ENCODE assay signal across 8 cellular contexts in genomic region chr1:220803401-220804201, GRCh38. TPM values are rescaled to one million over a fixed set of nuclear protein-coding genes. Genes with fewer than 3 reads are reported as not detected.
DNase-seq lines count a peak whose midpoint lies in the region; ATAC-seq and TF ChIP-seq lines count a peak whose summit lies in the region.

No MANE protein-coding gene starts in this region.

- no peak overlapping the region for H3K4me3 Mint-ChIP-seq in glutamatergic neuron (ENCODE audit: unreplicated experiment)

- peak; percentile 74 for TF ChIP-seq CTCF in BE2C (IDR thresholded peaks at IDR 0.05; ENCODE audit: low read depth, low read length)
- TF ChIP-seq CTCF in VCaP (conservative IDR thresholded peaks at IDR 0.05): peak; percentile 84
- peak; percentile 88 for TF ChIP-seq CTCF in glutamatergic neuron (IDR thresholded peaks at IDR 0.05; ENCODE audit: partially characterized antibody, unreplicated experiment)

- H3K27ac Mint-ChIP-seq in glutamatergic neuron (ENCODE audit: unreplicated experiment): no peak overlapping the region

- DNase-seq in BE2C (no peak), Kasumi-1 (lab: John Stamatoyannopoulos, UW) (peak; percentile 39 to 59), glutamatergic neuron (no peak), retina (peak; percentile 58), cortex of kidney (lab: John Stamatoyannopoulos, UW) (no peak)

- H3K27me3 ChIP-seq in BE2C: no peaks in the 10 kb centered on the region

- H3K9me3 Mint-ChIP-seq in glutamatergic neuron (ENCODE audit: unreplicated experiment): no peaks in the 10 kb centered on the region

- no peaks in the 10 kb centered on the region for H3K36me3 Mint-ChIP-seq in glutamatergic neuron (ENCODE audit: unreplicated experiment)

- no peak overlapping the region for H3K4me3 ChIP-seq in BE2C (ENCODE audit: low read depth, low read length)

- H3K36me3 ChIP-seq in BE2C: no peaks in the 10 kb centered on the region

- no peaks in the 10 kb centered on the region for H3K4me1 ChIP-seq in BE2C

- no peaks in the 10 kb centered on the region for H3K9me3 ChIP-seq in BE2C

- peaks cover 5% of the 10 kb centered on the region for H3K27me3 Mint-ChIP-seq in glutamatergic neuron (ENCODE audit: unreplicated experiment)

- H3K4me1 Mint-ChIP-seq in glutamatergic neuron (ENCODE audit: low read depth, unreplicated experiment): peaks cover 9% of the 10 kb centered on the region

- ATAC-seq in GM18517 (IDR thresholded peaks at IDR 0.05; ENCODE audit: unreplicated experiment) (peak; percentile 77), HG03025 (IDR thresholded peaks at IDR 0.05; ENCODE audit: low FRiP score, unreplicated experiment) (no peak)

- peak overlapping the region; percentile 13; the same call in 1 of the 2 replicates for H3K27ac ChIP-seq in VCaP

RNA-seq across cellular contexts. Expression of gene MTARC1, which starts 16.9 kb away (rescaled TPM):
- 7.7 TPM for polyA plus RNA-seq in BE2C (2012; ENCODE audit: insufficient read depth, insufficient read length, low read depth)
- 22.0 TPM for total RNA-seq in glutamatergic neuron (ENCODE audit: unreplicated experiment)

RNA-seq across cellular contexts. Expression of gene MTARC2, which starts 55.5 kb away (rescaled TPM):
- polyA plus RNA-seq in BE2C (2012; ENCODE audit: insufficient read depth, insufficient read length, low read depth): not detected
- total RNA-seq in glutamatergic neuron (ENCODE audit: unreplicated experiment): 3.0 TPM

Comparison
In these comparisons a context has a peak if more than half of its experiments do, and no peak if none do; other contexts are left out.
1. DNase-seq: peak in Kasumi-1 (2 of 2) and retina (single experiment); none in BE2C (single experiment), glutamatergic neuron (single experiment) and cortex of kidney (single experiment).
2. Peak in every context shown above with its lines, with median percentiles within 50 percentile points of each other: CTCF ChIP-seq.